ENCODE assay signal across 8 cellular contexts in the genomic region with DNA sequence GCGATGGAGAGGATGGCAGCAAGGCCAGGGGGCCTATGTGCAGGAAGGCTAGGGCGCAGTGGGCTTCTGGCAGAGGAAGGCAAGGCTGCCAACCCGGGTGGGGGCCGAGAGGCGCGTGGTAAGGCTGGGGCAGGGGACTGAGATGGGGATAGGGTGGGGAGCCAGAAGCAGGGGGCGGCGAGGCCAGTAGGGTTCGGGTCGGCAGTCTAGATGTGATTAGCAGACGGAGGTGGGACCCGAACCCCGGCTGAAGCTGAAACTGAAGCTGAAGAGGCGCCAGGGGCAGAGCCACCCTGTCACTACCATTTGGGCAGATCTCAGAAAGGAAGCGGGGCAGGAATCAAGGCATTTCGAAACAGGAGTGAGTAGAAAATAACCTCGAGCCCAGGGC. TPM values are rescaled to one million over a fixed set of nuclear protein-coding genes. Genes with fewer than 3 reads are reported as not detected.
DNase-seq lines count a peak whose midpoint lies in the region; ATAC-seq and TF ChIP-seq lines count a peak whose summit lies in the region.

No MANE protein-coding gene starts in this region.

- POLR2A ChIA-PET in Panc1 (lab: Charles Lee), result interaction anchor here (0.6 kb wide), 2 partner anchors 206 to 352 kb away, joined by 3 to 14 read pairs; no protein-coding TSS in a partner anchor

- H3K27ac ChIP-seq in Panc1 (ENCODE audit: low read length), result peak overlapping the region; percentile 78
- H3K27ac ChIP-seq in iPS-18a (ENCODE audit: low read length), result no peak overlapping the region

- intact Hi-C loops in Panc1 (cut with micrococcal nuclease; ENCODE audit: unreplicated experiment), result no loop called here

- peak overlapping the region; percentile 77 for H3K9ac ChIP-seq in iPS-18a (ENCODE audit: low read length)

- H3K27me3 ChIP-seq in Panc1 (ENCODE audit: control insufficient read depth, insufficient read depth, low read length), result no peaks in the 10 kb centered on the region
- no peaks in the 10 kb centered on the region for H3K27me3 ChIP-seq in iPS-18a (ENCODE audit: control insufficient read depth, insufficient read depth, low read length)

- TF ChIP-seq CTCF in Panc1 (IDR thresholded peaks at IDR 0.05) (no peak), astrocyte of the cerebellum (IDR thresholded peaks at IDR 0.05; ENCODE audit: low read depth, low read length, missing control alignments) (no peak)

- CTCF ChIA-PET in Panc1 (lab: Charles Lee), result no interaction called here

- ATAC-seq in HG02943 (IDR thresholded peaks at IDR 0.05; ENCODE audit: low read depth, unreplicated experiment), result peak; percentile 17
- peak; percentile 66 for ATAC-seq in Panc1

- in situ Hi-C loops in Panc1 (cut with HindIII; ENCODE audit: low pct_unique_long_range_greater_than_20kb, low sequenced_read_pairs), result no loop called here
- in situ Hi-C loops in astrocyte of the cerebellum (cut with HindIII; ENCODE audit: low sequenced_read_pairs), result no loop called here

- DNase-seq in activated CD4-positive, alpha-beta T cell treated with anti-CD3 and anti-CD28 coated beads for 24 hours (ENCODE audit: low read depth in 2 of 2), result peak; percentile 17 to 19
- DNase-seq in activated CD4-positive, alpha-beta T cell treated with anti-CD3 and anti-CD28 coated beads for 1 hour, result no peak
- DNase-seq in Panc1 (ENCODE audit: low read depth, low spot score) (no peak), astrocyte of the cerebellum (ENCODE audit: low read depth) (no peak), GOT3 (lab: John Stamatoyannopoulos, UW) (no peak)
- peak; percentile 31 for DNase-seq in stimulated activated CD4-positive, alpha-beta T cell treated with anti-CD3 and anti-CD28 coated beads, Interleukin-12 subunit alpha, Interleukin-12 subunit beta, amount 100 ng/mL, for 4 hours

- peaks cover 6% of the 10 kb centered on the region for H3K4me1 ChIP-seq in Panc1 (ENCODE audit: control insufficient read depth, insufficient read depth, low read length)
- peaks cover 5% of the 10 kb centered on the region for H3K4me1 ChIP-seq in iPS-18a (ENCODE audit: control insufficient read depth, low read depth, low read length)

- BruUV-seq in Panc1 (replicated peaks; lab: Mats Ljungman, UMichigan), result no TSS peak

- no peaks in the 10 kb centered on the region for H3K9me3 ChIP-seq in Panc1 (ENCODE audit: control insufficient read depth, insufficient read depth, low read depth, low read length)
- no peaks in the 10 kb centered on the region for H3K9me3 ChIP-seq in iPS-18a (ENCODE audit: control insufficient read depth, low read depth, low read length)

- no peaks in the 10 kb centered on the region; the same call in 1 of the 2 replicates for H3K36me3 ChIP-seq in Panc1 (ENCODE audit: control insufficient read depth, insufficient read depth, low read length)
- no peaks in the 10 kb centered on the region for H3K36me3 ChIP-seq in iPS-18a (ENCODE audit: control insufficient read depth, low read depth, low read length)

- H3K4me3 ChIP-seq in Panc1 (ENCODE audit: low read depth in 2 of 2, low read length in 2 of 2) (peak overlapping the region; percentile 70 to 83), astrocyte of the cerebellum (ENCODE audit: low read depth, low read length) (peak overlapping the region; percentile 72), iPS-18a (ENCODE audit: low read length) (peak overlapping the region; percentile 95)

RNA-seq across cellular contexts. Expression of a gene that starts 0.5 kb away (rescaled TPM):
- 8.5 TPM for total RNA-seq in Panc1 (2021; ENCODE audit: unreplicated experiment)
- 3.4 TPM for polyA plus RNA-seq in Panc1 (2012; ENCODE audit: insufficient read length)

RNA-seq across cellular contexts. Expression of a gene that starts 0.8 kb away (rescaled TPM):
- 1.4 TPM for total RNA-seq in Panc1 (2021; ENCODE audit: unreplicated experiment)
- 1.0 TPM for polyA plus RNA-seq in Panc1 (2012; ENCODE audit: insufficient read length)

RNA-seq across cellular contexts. Expression of a gene that starts 46.9 kb away (rescaled TPM):
- 0.10 TPM for total RNA-seq in Panc1 (2021; ENCODE audit: unreplicated experiment)
- polyA plus RNA-seq in Panc1 (2012; ENCODE audit: insufficient read length), result not detected

RNA-seq across cellular contexts. Expression of a gene that starts 55.5 kb away (rescaled TPM):
- total RNA-seq in Panc1 (2021; ENCODE audit: unreplicated experiment), result 15.1 TPM
- polyA plus RNA-seq in Panc1 (2012; ENCODE audit: insufficient read length), result 18.3 TPM

RNA-seq across cellular contexts. Expression of a gene that starts 55.7 kb away (rescaled TPM):
- 43.5 TPM for total RNA-seq in Panc1 (2021; ENCODE audit: unreplicated experiment)
- polyA plus RNA-seq in Panc1 (2012; ENCODE audit: insufficient read length), result 36.6 TPM

Comparison
In these comparisons a context has a peak if more than half of its experiments do, and no peak if none do; other contexts are left out.
1. DNase-seq: peak in activated CD4-positive, alpha-beta T cell treated with anti-CD3 and anti-CD28 coated beads for 24 hours (2 of 2) and stimulated activated CD4-positive, alpha-beta T cell treated with anti-CD3 and anti-CD28 coated beads, Interleukin-12 subunit alpha, Interleukin-12 subunit beta, amount 100 ng/mL, for 4 hours (single experiment); none in activated CD4-positive, alpha-beta T cell treated with anti-CD3 and anti-CD28 coated beads for 1 hour (single experiment), Panc1 (single experiment), astrocyte of the cerebellum (single experiment) and GOT3 (single experiment).
2. Peak in every context shown above with its lines, with median percentiles within 50 percentile points of each other: H3K4me3 ChIP-seq.